In the genomic region with DNA sequence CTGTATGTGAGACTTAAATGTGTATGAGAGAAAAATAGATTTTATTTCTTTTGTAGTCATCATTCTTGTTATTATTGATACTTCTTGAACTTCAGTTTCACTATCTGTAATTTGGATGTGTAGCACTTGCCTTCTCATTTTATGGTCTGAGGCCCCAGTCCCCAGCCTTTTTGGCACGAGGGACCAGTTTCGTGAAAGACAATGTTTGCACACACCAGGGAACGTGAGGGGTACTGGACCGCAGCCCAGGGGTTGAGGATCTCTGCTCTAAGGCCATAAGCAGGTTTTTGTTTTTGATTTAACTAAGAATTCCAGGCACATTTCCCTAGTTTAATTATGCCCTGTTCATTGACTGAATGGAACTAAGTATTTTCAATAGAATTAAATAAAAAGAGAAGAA, we compare ENCODE assay signal across 21 cellular contexts.
DNase-seq lines count a peak whose midpoint lies in the region; ATAC-seq, FAIRE-seq and TF ChIP-seq lines count a peak whose summit lies in the region.
"Had no signal": no experiment of that assay in that cellular context is flagged by ENCODE, and none has a peak within 500 bp of the region (broad histone marks: within the 10 kb centered on the region; RNA-seq: fewer than 3 reads in every experiment).

No MANE protein-coding gene starts in this region.

- SMC1A ChIA-PET in GM12878 (lab: Charles Lee; ENCODE audit: uncharacterized antibody, unreplicated experiment) = interaction anchor here (0.6 to 3.0 kb wide), 3 partner anchors 12 to 123 kb away, joined by 3 to 14 read pairs (median 6); no protein-coding TSS in a partner anchor

- CTCF ChIA-PET in GM12878 (lab: Yijun Ruan, JAX) = no interaction called here

- 24% methylated on average over 4 of the region's 4 CpGs for WGBS in GM12878 (ENCODE audit: insufficient coverage, insufficient replicate concordance, low lambda C conversion rate, missing lambda C conversion rate)

- no peaks in the 10 kb centered on the region for H3K4me1 ChIP-seq in GM12878 (ENCODE audit: control insufficient read depth, insufficient read depth, low read length)
- H3K4me1 ChIP-seq: BE2C, HAP-1 had no signal

- RAD21 ChIA-PET in GM12878 (lab: Charles Lee; ENCODE audit: unreplicated experiment) = interaction anchor here (1.8 kb wide), 1 partner anchor 16 kb away, joined by 8 read pairs; no protein-coding TSS in a partner anchor

- H3K27me3 ChIP-seq in GM12878 (replicated peaks in 1 of 2; ENCODE audit: control insufficient read depth in 2 of 2, insufficient read depth in 2 of 2, low read length in 1 of 2) = no peaks in the 10 kb centered on the region
- H3K27me3 ChIP-seq: BE2C; BLaER1 treated with 17β-estradiol and CSF1 and Interleukin-3, amounts not matched to agents 10 nM and 100 nM had no signal

- H3K4me2 ChIP-seq in GM12878 (ENCODE audit: control insufficient read depth, insufficient read depth) = no peak overlapping the region
- H3K4me2 ChIP-seq: BLaER1 treated with 17β-estradiol and CSF1 and Interleukin-3, amounts not matched to agents 10 nM and 100 nM had no signal

- no peaks in the 10 kb centered on the region for H3K36me3 ChIP-seq in GM12878 (ENCODE audit: control insufficient read depth in 2 of 2, insufficient read depth in 2 of 2, low read length in 1 of 2)
- H3K36me3 ChIP-seq: BE2C; BLaER1 treated with 17β-estradiol and CSF1 and Interleukin-3, amounts not matched to agents 10 nM and 100 nM; HAP-1 had no signal

- TF ChIP-seq CTCF in GM12878 (IDR thresholded peaks at IDR 0.05 in 2 of 3, conservative IDR thresholded peaks at IDR 0.05 in 1 of 3; ENCODE audit: control insufficient read depth in 2 of 3, extremely low read depth in 1 of 3, insufficient read depth in 1 of 3, low read depth in 3 of 3, low read length in 3 of 3) = no peak

- no peaks in the 10 kb centered on the region for H3K9me3 ChIP-seq in GM12878 (replicated peaks; ENCODE audit: control insufficient read depth, insufficient read depth, low read length)
- H3K9me3 ChIP-seq: BE2C, HAP-1 had no signal

- H3K9ac ChIP-seq in GM12878 (ENCODE audit: control insufficient read depth, insufficient read depth, low read length) = no peak overlapping the region
- H3K9ac ChIP-seq: BLaER1 treated with 17β-estradiol and CSF1 and Interleukin-3, amounts not matched to agents 10 nM and 100 nM had no signal

- POLR2A ChIA-PET in GM12878 (lab: Charles Lee) = interaction anchor here (0.6 kb wide), 2 partner anchors 31 to 77 kb away, joined by 3 to 5 read pairs; no protein-coding TSS in a partner anchor

- in situ Hi-C loops in GM12878 (cut with MboI) = no loop called here

- FAIRE-seq in GM12878 (lab: Jason Lieb, UNC) = no peak
- FAIRE-seq: A204.1, D721Med, GM12891, H54 had no signal

- TF ChIP-seq RAD21 in GM12878 (IDR thresholded peaks at IDR 0.05; ENCODE audit: insufficient read depth, low read depth, low read length) = no peak

- no peak overlapping the region for H3K27ac ChIP-seq in GM12878 (ENCODE audit: control insufficient read depth, insufficient read depth)
- H3K27ac ChIP-seq: 22Rv1; BLaER1 treated with 17β-estradiol and CSF1 and Interleukin-3, amounts not matched to agents 10 nM and 100 nM had no signal

- no peaks in the 10 kb centered on the region for H3K79me2 ChIP-seq in GM12878 (ENCODE audit: control insufficient read depth, insufficient read depth, low read length)

- H3K4me3 ChIP-seq in GM12878 = no peak overlapping the region
- H3K4me3 ChIP-seq: BLaER1 treated with 17β-estradiol and CSF1 and Interleukin-3, amounts not matched to agents 10 nM and 100 nM; HAP-1 had no signal

- no peak overlapping the region for H2AFZ ChIP-seq in GM12878 (ENCODE audit: control insufficient read depth, low read depth, low read length)

- no peak for TF ChIP-seq EP300 in GM12878 (IDR thresholded peaks at IDR 0.05; ENCODE audit: borderline replicate concordance in 1 of 2, control insufficient read depth in 1 of 2, low read depth in 2 of 2, low read length in 2 of 2)

- no TSS peak for BruUV-seq in GM12878 (replicated peaks; lab: Mats Ljungman, UMichigan)

- no peak for TF ChIP-seq POLR2A in GM12878 (IDR thresholded peaks at IDR 0.05; ENCODE audit: low read depth, low read length)

- intact Hi-C loops in GM12878 (cut with micrococcal nuclease; ENCODE audit: unreplicated experiment) = no loop called here

- no peaks in the 10 kb centered on the region for H4K20me1 ChIP-seq in GM12878 (ENCODE audit: control insufficient read depth, insufficient read depth)
- H4K20me1 ChIP-seq: BLaER1 treated with 17β-estradiol and CSF1 and Interleukin-3, amounts not matched to agents 10 nM and 100 nM had no signal

- ATAC-seq in GM12878 (peak; percentile 77), GM18498 (IDR thresholded peaks at IDR 0.05; ENCODE audit: unreplicated experiment) (no peak)

- DNase-seq in NCI-H1092 treated with DMSO at 0.1 percent for 48 hours (lab: John Stamatoyannopoulos, UW) (peak; percentile 1), NCI-H1092 (lab: John Stamatoyannopoulos, UW) (no peak), Ammon's horn (ENCODE audit: low spot score) (peak; percentile 24), GM12878 (ENCODE audit: low read depth, low spot score) (no peak), NCI-H2029 treated with DMSO at 0.1 percent for 48 hours (lab: John Stamatoyannopoulos, UW) (no peak)
- DNase-seq: BE2C; CD4-positive, alpha-beta T cell; CD8-positive, alpha-beta memory T cell; DMS 273 treated with DMSO at 0.1 percent for 48 hours; EL; GDM1; GOT3; HFFc6 had no signal

TF ChIP-seq in GM12878, 131 proteins besides CTCF, POLR2A, EP300 and RAD21:
- TF ChIP-seq BHLHE40 (IDR thresholded peaks at IDR 0.05; ENCODE audit: borderline replicate concordance in 1 of 2, low read depth in 2 of 2, low read length in 1 of 2) = peak; percentile 42 to 91; a peak in 2 of 4 replicates
- peak; percentile 39; the same call in 1 of the 2 replicates for TF ChIP-seq ZNF687 (IDR thresholded peaks at IDR 0.05)
- no peak for TF ChIP-seq KAT2A (conservative IDR thresholded peaks at IDR 0.05; ENCODE audit: control insufficient read depth, low read depth, low read length)

Comparison
In these comparisons a context has a peak if more than half of its experiments do, and no peak if none do; other contexts are left out.
1. DNase-seq: peak in NCI-H1092 treated with DMSO at 0.1 percent for 48 hours (single experiment) and Ammon's horn (single experiment); none in NCI-H1092 (single experiment), GM12878 (single experiment) and NCI-H2029 treated with DMSO at 0.1 percent for 48 hours (single experiment).